In the genomic region with DNA sequence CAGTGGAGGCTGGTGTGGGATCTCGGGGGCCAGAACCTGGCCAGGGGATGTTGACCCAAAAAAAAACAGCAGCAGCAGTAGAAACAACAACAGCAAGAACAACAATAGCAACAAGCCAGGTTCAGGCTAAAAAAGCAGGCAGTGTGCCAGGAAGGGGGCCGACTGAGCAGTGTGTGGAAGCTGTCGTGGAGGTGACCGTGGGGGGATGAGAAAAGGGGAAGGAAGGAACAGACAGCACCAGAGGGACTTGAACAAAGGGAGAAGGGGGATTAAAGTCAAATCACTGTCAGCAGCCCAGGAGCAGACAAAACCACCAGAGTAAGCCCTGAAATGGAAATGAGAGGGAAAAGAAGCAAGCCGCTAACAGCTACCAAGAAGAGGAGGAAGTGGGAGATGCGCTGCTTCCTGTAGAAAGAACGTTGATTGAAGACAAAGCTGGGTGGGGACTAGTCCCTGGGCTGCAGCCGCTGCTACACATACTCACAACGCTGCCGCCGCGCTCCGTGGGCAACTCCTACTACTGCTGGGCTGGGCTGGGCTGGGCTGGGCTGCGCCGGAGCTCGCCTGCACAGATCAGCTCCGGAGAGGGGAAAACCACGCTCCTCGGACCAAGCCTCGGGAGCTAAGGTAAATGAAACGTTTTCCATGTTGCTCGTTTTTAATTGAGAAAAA, we compare ENCODE assay signal across 8 cellular contexts. TPM values are rescaled to one million over a fixed set of nuclear protein-coding genes. Genes with fewer than 3 reads are reported as not detected.
DNase-seq lines count a peak whose midpoint lies in the region; ATAC-seq and TF ChIP-seq lines count a peak whose summit lies in the region.

Gene GNG2, plus strand, starts transcription at position 449 of the 672 bp plus-strand sequence. CDS start 90,067 bp downstream, outside the sequence.

- no peaks in the 10 kb centered on the region for H3K36me3 ChIP-seq in CD8-positive, alpha-beta T cell (ENCODE audit: insufficient read depth, low read length)
- H3K36me3 ChIP-seq in OCI-LY7 (ENCODE audit: insufficient read depth, low read length) (no peaks in the 10 kb centered on the region), esophagus (ENCODE audit: control insufficient read depth in 2 of 2, insufficient read depth in 2 of 2, low read length in 1 of 2) (no peaks in the 10 kb centered on the region), mucosa of stomach (ENCODE audit: control insufficient read depth, insufficient read depth, low read length) (no peaks in the 10 kb centered on the region)

- no peaks in the 10 kb centered on the region for H3K27me3 Mint-ChIP-seq in CD8-positive, alpha-beta T cell (ENCODE audit: low read depth)

- H3K4me3 Mint-ChIP-seq in CD8-positive, alpha-beta T cell: peak within 1 kb of the TSS; percentile 98

- peak within 1 kb of the TSS; percentile 95 for H3K27ac Mint-ChIP-seq in CD8-positive, alpha-beta T cell

- 6 to 7% methylated on average over 22 of the region's 22 CpGs for WGBS in esophagus, 2 donors

- no peaks in the 10 kb centered on the region for H4K20me1 ChIP-seq in OCI-LY7 (ENCODE audit: insufficient read depth, low read length)

- peak within 1 kb of the TSS; percentile 76 for H2AFZ ChIP-seq in OCI-LY7 (ENCODE audit: low read length)

- peaks cover 50% of the 10 kb centered on the region for H3K4me1 ChIP-seq in CD8-positive, alpha-beta T cell (ENCODE audit: insufficient read depth, low read length)
- H3K4me1 ChIP-seq in OCI-LY7 (ENCODE audit: insufficient read depth, low read length, poor library complexity, severe bottlenecking) (peaks cover 28% of the 10 kb centered on the region), esophagus (ENCODE audit: control insufficient read depth in 2 of 2, insufficient read depth in 2 of 2, low read length in 1 of 2) (peaks cover 0 to 3% of the 10 kb centered on the region in 2 donors), mucosa of stomach (ENCODE audit: control insufficient read depth, insufficient read depth, low read length) (no peaks in the 10 kb centered on the region)

- intact Hi-C loops in CD8-positive, alpha-beta T cell (cut with DNase I, micrococcal nuclease): loop anchor here (1.0 to 10.0 kb wide), 8 partner anchors 13 to 1025 kb away; partner anchors contain the start of genes NIN (in 1 of the 2) and STYX (in 1 of the 2)
- intact Hi-C loops in OCI-LY7 (cut with micrococcal nuclease; ENCODE audit: unreplicated experiment): loop anchor here (1.0 to 5.0 kb wide), 3 partner anchors 13 to 272 kb away; partner anchors contain the start of gene RTRAF

- no peaks in the 10 kb centered on the region for H3K9me2 ChIP-seq in OCI-LY7 (ENCODE audit: insufficient read depth, low read length)

- peak within 1 kb of the TSS; percentile 60 for H3K9ac ChIP-seq in mucosa of stomach (ENCODE audit: low read length)

- peaks cover 39% of the 10 kb centered on the region for H3K79me2 ChIP-seq in OCI-LY7 (ENCODE audit: insufficient read depth, low read depth, low read length)

- POLR2A ChIA-PET in CD8-positive, alpha-beta T cell (lab: Charles Lee): interaction anchor here (0.7 to 4.7 kb wide), 13 partner anchors 10 to 129 kb away, joined by 3 to 49 read pairs (median 4); partner anchors contain the start of gene RTRAF
- POLR2A ChIA-PET in OCI-LY7 (lab: Charles Lee): interaction anchor here (0.6 to 4.8 kb wide), 13 partner anchors 8 to 307 kb away, joined by 3 to 55 read pairs (median 3); no protein-coding TSS in a partner anchor

- peak within 1 kb of the TSS; percentile 94 for H3K4me2 ChIP-seq in OCI-LY7 (ENCODE audit: low read length)

- no TSS peak for BruUV-seq in OCI-LY7 (replicated peaks; lab: Mats Ljungman, UMichigan)

- no peaks in the 10 kb centered on the region for H3K27me3 ChIP-seq in CD8-positive, alpha-beta T cell (ENCODE audit: insufficient read depth, low read length)
- no peaks in the 10 kb centered on the region for H3K27me3 ChIP-seq in esophagus (ENCODE audit: control insufficient read depth in 1 of 2, insufficient read depth in 2 of 2, low read length in 2 of 2)
- peaks cover 6% of the 10 kb centered on the region for H3K27me3 ChIP-seq in mucosa of stomach (ENCODE audit: control insufficient read depth, insufficient read depth, low read length)

- H3K4me1 Mint-ChIP-seq in CD8-positive, alpha-beta T cell (ENCODE audit: low read depth): peaks cover 66% of the 10 kb centered on the region

- DNase-seq in CD8-positive, alpha-beta T cell: peak; percentile 71 to 87 (median 82)
- DNase-seq in HT-29 (ENCODE audit: low spot score) (peak; percentile 9), OCI-LY7 (ENCODE audit: low spot score) (peak; percentile 89), activated T-cell treated with anti-CD3 and anti-CD28 coated beads for 48 hours (ENCODE audit: low read depth) (peak; percentile 70)
- peak; percentile 82 for DNase-seq in stimulated activated CD8-positive, alpha-beta memory T cell treated with anti-CD3 and anti-CD28 coated beads, Interleukin-4, amount 100 ng/mL, for 48 hours

- no peaks in the 10 kb centered on the region for H3K9me3 ChIP-seq in CD8-positive, alpha-beta T cell (ENCODE audit: low read length)
- no peaks in the 10 kb centered on the region for H3K9me3 ChIP-seq in OCI-LY7 (ENCODE audit: low read length)
- no peaks in the 10 kb centered on the region for H3K9me3 ChIP-seq in esophagus (ENCODE audit: control insufficient read depth in 2 of 2, insufficient read depth in 1 of 2, low read depth in 1 of 2, low read length in 1 of 2)
- H3K9me3 ChIP-seq in mucosa of stomach (ENCODE audit: control insufficient read depth, low read length): no peaks in the 10 kb centered on the region

- peak within 1 kb of the TSS; percentile 86 for H3K4me3 ChIP-seq in CD8-positive, alpha-beta T cell (ENCODE audit: low read depth, low read length)
- H3K4me3 ChIP-seq in OCI-LY7 (ENCODE audit: low read depth, low read length, poor library complexity, severe bottlenecking) (peak within 1 kb of the TSS; percentile 70), esophagus (ENCODE audit: low read depth in 1 of 2, low read length in 2 of 2) (peak within 1 kb of the TSS; percentile 15 to 42), mucosa of stomach (ENCODE audit: low read length) (peak within 1 kb of the TSS; percentile 17)

- peak within 1 kb of the TSS; percentile 88 for H3K27ac ChIP-seq in CD8-positive, alpha-beta T cell (ENCODE audit: low read depth, low read length)
- peak within 1 kb of the TSS; percentile 59 for H3K27ac ChIP-seq in OCI-LY7 (ENCODE audit: low read depth, low read length, poor library complexity, severe bottlenecking)
- H3K27ac ChIP-seq in esophagus (ENCODE audit: low read depth in 2 of 2, low read length in 1 of 2): peak within 1 kb of the TSS; percentile 13 to 34

- peaks cover 27% of the 10 kb centered on the region for H3K36me3 Mint-ChIP-seq in CD8-positive, alpha-beta T cell

- no peaks in the 10 kb centered on the region for H3K9me3 Mint-ChIP-seq in CD8-positive, alpha-beta T cell

- CTCF ChIA-PET in CD8-positive, alpha-beta T cell (lab: Charles Lee): interaction anchor here (0.8 to 7.3 kb wide), 8 partner anchors 8 to 119 kb away, joined by 3 to 40 read pairs (median 4); no protein-coding TSS in a partner anchor
- CTCF ChIA-PET in OCI-LY7 (lab: Charles Lee; ENCODE audit: unreplicated experiment): no interaction called here

- TF ChIP-seq CTCF in CD8-positive, alpha-beta T cell (IDR thresholded peaks at IDR 0.05): no peak
- TF ChIP-seq CTCF in OCI-LY7 (conservative IDR thresholded peaks at IDR 0.05; ENCODE audit: low read length): no peak

- ATAC-seq in CD8-positive, alpha-beta T cell: peak; percentile 95
- peak; percentile 85 for ATAC-seq in GM21360 (IDR thresholded peaks at IDR 0.05; ENCODE audit: unreplicated experiment)

RNA-seq across cellular contexts. Expression of gene GNG2, which starts in this region (rescaled TPM):
- total RNA-seq in CD8-positive, alpha-beta T cell: 100 to 1,000 TPM; 166 to 169 TPM
- not detected in 2 replicates for total RNA-seq in HT-29 (2014; rRNA removed; shearing (Covaris generic))
- 22.3 and 24.0 TPM in 2 replicates for total RNA-seq in OCI-LY7 (2014; rRNA removed; shearing (Covaris generic))
- total RNA-seq in OCI-LY7 (2022): 32.0 and 40.9 TPM in 2 replicates
- 1 to 10 TPM; 1.6 to 2.0 TPM for polyA plus RNA-seq in esophagus

Comparison
In these comparisons a context has a peak if more than half of its experiments do, and no peak if none do; other contexts are left out.
1. Peak in every context shown above with its lines: DNase-seq, ATAC-seq, H3K4me3 ChIP-seq and H3K27ac ChIP-seq.
2. RNA of gene GNG2 (total RNA-seq): 166 to 169 TPM in CD8-positive, alpha-beta T cell and 22.3 to 40.9 TPM in OCI-LY7; not detected in HT-29; every median in the first group is over 10 times any median in the second.
3. Peak in DNase-seq in HT-29; RNA of the gene not detected or under 1 TPM.
4. DNase-seq: peak in every context shown above with its lines; median percentile 89 in OCI-LY7; 82 in CD8-positive, alpha-beta T cell; 82 in stimulated activated CD8-positive, alpha-beta memory T cell treated with anti-CD3 and anti-CD28 coated beads, Interleukin-4, amount 100 ng/mL, for 48 hours; 70 in activated T-cell treated with anti-CD3 and anti-CD28 coated beads for 48 hours; 9 in HT-29.
5. H3K27ac ChIP-seq: peak in every context shown above with its lines; median percentile 88 in CD8-positive, alpha-beta T cell; 59 in OCI-LY7; 24 in esophagus.
6. H3K4me3 ChIP-seq: peak in every context shown above with its lines; median percentile 86 in CD8-positive, alpha-beta T cell; 70 in OCI-LY7; 28 in esophagus; 17 in mucosa of stomach.